Comparison of ENCODE assay signal across 1 cellular context in the genomic region with DNA sequence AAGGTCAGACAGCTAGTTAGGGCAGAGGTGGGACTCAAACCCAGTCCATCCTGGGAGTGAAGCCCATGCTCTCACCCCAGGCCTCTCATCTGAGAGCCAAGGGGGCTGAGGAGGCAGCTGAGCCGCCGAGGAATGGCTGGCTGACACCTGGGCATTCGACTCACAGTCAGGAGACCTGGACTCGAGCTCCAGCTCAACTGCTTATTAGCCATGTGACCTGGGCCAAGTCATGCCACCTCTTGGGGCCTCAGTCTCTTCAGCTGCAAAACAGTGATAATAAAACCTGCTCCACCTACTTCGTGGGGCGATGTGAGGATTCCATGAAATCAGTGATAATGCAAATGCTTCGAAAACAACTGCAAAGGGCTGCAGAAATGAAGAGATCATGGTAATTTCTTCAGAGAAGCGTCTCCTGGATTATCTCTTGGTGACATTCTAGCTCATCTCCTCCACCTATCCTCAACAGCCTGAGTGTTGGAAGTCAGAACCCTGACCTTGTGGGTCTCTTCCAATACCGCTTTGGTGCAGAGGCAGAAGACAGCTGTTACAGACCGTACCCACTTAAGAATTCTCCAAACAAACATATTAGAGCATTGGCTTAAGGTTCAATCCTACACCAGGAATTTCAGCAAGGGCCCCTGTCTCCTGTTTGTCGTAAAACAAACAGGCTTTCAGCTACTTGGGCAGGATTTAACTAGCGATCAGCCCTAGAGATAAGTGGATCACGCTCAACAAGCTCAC.
TF ChIP-seq lines count a peak whose summit lies in the region.

No MANE protein-coding gene starts in this region.

TF ChIP-seq in K562, 482 proteins besides CTCF, POLR2A, EP300 and RAD21 (continued from another document and continues in another):
- TF ChIP-seq COPS2 (conservative IDR thresholded peaks at IDR 0.05), result no peak
- TF ChIP-seq, protein P1, sequence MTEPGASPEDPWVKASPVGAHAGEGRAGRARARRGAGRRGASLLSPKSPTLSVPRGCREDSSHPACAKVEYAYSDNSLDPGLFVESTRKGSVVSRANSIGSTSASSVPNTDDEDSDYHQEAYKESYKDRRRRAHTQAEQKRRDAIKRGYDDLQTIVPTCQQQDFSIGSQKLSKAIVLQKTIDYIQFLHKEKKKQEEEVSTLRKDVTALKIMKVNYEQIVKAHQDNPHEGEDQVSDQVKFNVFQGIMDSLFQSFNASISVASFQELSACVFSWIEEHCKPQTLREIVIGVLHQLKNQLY (CRISPR knock-in tag; conservative IDR thresholded peaks at IDR 0.05), result no peak
- TF ChIP-seq PHB2 (IDR thresholded peaks at IDR 0.05; ENCODE audit: low read depth), result peak; percentile 57
- TF ChIP-seq, protein P2, sequence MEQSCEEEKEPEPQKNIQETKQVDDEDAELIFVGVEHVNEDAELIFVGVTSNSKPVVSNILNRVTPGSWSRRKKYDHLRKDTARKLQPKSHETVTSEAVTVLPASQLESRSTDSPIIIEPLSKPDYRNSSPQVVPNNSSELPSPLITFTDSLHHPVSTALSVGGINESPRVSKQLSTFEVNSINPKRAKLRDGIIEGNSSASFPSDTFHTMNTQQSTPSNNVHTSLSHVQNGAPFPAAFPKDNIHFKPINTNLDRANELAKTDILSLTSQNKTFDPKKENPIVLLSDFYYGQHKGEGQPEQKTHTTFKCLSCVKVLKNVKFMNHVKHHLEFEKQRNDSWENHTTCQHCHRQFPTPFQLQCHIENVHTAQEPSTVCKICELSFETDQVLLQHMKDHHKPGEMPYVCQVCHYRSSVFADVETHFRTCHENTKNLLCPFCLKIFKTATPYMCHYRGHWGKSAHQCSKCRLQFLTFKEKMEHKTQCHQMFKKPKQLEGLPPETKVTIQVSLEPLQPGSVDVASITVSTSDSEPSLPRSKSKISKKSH (CRISPR knock-in tag; IDR thresholded peaks at IDR 0.05), result no peak
- TF ChIP-seq, protein P3, sequence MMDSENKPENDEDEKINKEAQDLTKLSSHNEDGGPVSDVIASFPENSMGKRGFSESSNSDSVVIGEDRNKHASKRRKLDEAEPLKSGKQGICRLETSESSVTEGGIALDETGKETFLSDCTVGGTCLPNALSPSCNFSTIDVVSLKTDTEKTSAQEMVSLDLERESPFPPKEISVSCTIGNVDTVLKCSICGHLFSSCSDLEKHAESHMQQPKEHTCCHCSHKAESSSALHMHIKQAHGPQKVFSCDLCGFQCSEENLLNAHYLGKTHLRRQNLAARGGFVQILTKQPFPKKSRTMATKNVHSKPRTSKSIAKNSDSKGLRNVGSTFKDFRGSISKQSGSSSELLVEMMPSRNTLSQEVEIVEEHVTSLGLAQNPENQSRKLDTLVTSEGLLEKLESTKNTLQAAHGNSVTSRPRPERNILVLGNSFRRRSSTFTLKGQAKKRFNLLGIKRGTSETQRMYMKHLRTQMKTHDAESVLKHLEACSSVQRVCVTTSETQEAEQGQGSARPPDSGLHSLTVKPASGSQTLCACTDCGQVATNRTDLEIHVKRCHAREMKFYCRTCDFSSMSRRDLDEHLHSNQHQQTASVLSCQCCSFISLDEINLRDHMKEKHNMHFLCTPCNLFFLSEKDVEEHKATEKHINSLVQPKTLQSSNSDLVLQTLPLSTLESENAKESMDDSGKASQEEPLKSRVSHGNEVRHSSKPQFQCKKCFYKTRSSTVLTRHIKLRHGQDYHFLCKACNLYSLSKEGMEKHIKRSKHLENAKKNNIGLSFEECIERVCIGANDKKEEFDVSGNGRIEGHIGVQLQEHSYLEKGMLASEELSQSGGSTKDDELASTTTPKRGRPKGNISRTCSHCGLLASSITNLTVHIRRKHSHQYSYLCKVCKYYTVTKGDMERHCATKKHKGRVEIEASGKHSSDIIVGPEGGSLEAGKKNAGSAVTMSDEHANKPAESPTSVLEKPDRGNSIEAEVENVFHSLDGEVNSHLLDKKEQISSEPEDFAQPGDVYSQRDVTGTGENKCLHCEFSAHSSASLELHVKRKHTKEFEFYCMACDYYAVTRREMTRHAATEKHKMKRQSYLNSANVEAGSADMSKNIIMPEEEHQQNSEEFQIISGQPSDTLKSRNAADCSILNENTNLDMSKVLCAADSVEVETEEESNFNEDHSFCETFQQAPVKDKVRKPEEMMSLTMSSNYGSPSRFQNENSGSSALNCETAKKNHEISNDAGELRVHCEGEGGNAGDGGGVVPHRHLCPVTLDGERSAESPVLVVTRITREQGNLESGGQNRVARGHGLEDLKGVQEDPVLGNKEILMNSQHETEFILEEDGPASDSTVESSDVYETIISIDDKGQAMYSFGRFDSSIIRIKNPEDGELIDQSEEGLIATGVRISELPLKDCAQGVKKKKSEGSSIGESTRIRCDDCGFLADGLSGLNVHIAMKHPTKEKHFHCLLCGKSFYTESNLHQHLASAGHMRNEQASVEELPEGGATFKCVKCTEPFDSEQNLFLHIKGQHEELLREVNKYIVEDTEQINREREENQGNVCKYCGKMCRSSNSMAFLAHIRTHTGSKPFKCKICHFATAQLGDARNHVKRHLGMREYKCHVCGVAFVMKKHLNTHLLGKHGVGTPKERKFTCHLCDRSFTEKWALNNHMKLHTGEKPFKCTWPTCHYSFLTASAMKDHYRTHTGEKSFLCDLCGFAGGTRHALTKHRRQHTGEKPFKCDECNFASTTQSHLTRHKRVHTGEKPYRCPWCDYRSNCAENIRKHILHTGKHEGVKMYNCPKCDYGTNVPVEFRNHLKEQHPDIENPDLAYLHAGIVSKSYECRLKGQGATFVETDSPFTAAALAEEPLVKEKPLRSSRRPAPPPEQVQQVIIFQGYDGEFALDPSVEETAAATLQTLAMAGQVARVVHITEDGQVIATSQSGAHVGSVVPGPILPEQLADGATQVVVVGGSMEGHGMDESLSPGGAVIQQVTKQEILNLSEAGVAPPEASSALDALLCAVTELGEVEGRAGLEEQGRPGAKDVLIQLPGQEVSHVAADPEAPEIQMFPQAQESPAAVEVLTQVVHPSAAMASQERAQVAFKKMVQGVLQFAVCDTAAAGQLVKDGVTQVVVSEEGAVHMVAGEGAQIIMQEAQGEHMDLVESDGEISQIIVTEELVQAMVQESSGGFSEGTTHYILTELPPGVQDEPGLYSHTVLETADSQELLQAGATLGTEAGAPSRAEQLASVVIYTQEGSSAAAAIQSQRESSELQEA (IDR thresholded peaks at IDR 0.05; ENCODE audit: low read depth), result no peak
- TF ChIP-seq, protein P4, sequence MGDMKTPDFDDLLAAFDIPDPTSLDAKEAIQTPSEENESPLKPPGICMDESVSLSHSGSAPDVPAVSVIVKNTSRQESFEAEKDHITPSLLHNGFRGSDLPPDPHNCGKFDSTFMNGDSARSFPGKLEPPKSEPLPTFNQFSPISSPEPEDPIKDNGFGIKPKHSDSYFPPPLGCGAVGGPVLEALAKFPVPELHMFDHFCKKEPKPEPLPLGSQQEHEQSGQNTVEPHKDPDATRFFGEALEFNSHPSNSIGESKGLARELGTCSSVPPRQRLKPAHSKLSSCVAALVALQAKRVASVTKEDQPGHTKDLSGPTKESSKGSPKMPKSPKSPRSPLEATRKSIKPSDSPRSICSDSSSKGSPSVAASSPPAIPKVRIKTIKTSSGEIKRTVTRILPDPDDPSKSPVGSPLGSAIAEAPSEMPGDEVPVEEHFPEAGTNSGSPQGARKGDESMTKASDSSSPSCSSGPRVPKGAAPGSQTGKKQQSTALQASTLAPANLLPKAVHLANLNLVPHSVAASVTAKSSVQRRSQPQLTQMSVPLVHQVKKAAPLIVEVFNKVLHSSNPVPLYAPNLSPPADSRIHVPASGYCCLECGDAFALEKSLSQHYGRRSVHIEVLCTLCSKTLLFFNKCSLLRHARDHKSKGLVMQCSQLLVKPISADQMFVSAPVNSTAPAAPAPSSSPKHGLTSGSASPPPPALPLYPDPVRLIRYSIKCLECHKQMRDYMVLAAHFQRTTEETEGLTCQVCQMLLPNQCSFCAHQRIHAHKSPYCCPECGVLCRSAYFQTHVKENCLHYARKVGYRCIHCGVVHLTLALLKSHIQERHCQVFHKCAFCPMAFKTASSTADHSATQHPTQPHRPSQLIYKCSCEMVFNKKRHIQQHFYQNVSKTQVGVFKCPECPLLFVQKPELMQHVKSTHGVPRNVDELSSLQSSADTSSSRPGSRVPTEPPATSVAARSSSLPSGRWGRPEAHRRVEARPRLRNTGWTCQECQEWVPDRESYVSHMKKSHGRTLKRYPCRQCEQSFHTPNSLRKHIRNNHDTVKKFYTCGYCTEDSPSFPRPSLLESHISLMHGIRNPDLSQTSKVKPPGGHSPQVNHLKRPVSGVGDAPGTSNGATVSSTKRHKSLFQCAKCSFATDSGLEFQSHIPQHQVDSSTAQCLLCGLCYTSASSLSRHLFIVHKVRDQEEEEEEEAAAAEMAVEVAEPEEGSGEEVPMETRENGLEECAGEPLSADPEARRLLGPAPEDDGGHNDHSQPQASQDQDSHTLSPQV (IDR thresholded peaks at IDR 0.05), result peak; percentile 99
- TF ChIP-seq ZNF57 (CRISPR knock-in tag; IDR thresholded peaks at IDR 0.05), result 0 out of 2 replicates have a peak, but pooled peaks have one; percentile 20
- TF ChIP-seq STAT5A (IDR thresholded peaks at IDR 0.05; ENCODE audit: borderline replicate concordance, low read length), result peak; percentile 74
- TF ChIP-seq, protein P5, sequence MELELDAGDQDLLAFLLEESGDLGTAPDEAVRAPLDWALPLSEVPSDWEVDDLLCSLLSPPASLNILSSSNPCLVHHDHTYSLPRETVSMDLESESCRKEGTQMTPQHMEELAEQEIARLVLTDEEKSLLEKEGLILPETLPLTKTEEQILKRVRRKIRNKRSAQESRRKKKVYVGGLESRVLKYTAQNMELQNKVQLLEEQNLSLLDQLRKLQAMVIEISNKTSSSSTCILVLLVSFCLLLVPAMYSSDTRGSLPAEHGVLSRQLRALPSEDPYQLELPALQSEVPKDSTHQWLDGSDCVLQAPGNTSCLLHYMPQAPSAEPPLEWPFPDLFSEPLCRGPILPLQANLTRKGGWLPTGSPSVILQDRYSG (tag; conservative IDR thresholded peaks at IDR 0.05; ENCODE audit: low read depth), result peak; percentile 68
- no peak for TF ChIP-seq KAT2B (IDR thresholded peaks at IDR 0.05; ENCODE audit: low read depth, low read length)
- TF ChIP-seq, protein P6, sequence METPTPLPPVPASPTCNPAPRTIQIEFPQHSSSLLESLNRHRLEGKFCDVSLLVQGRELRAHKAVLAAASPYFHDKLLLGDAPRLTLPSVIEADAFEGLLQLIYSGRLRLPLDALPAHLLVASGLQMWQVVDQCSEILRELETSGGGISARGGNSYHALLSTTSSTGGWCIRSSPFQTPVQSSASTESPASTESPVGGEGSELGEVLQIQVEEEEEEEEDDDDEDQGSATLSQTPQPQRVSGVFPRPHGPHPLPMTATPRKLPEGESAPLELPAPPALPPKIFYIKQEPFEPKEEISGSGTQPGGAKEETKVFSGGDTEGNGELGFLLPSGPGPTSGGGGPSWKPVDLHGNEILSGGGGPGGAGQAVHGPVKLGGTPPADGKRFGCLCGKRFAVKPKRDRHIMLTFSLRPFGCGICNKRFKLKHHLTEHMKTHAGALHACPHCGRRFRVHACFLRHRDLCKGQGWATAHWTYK (CRISPR knock-in tag; IDR thresholded peaks at IDR 0.05), result 0 out of 2 replicates have a peak, but pooled peaks have one; percentile 72
- peak; percentile 83 for TF ChIP-seq CCNT2 (IDR thresholded peaks at IDR 0.05; ENCODE audit: borderline replicate concordance, extremely low read depth, insufficient read length, low read depth, low read length)
- TF ChIP-seq, protein P7, sequence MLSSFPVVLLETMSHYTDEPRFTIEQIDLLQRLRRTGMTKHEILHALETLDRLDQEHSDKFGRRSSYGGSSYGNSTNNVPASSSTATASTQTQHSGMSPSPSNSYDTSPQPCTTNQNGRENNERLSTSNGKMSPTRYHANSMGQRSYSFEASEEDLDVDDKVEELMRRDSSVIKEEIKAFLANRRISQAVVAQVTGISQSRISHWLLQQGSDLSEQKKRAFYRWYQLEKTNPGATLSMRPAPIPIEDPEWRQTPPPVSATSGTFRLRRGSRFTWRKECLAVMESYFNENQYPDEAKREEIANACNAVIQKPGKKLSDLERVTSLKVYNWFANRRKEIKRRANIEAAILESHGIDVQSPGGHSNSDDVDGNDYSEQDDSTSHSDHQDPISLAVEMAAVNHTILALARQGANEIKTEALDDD (IDR thresholded peaks at IDR 0.05), result peak; percentile 96
- TF ChIP-seq MTF1 (CRISPR knock-in tag; IDR thresholded peaks at IDR 0.05; ENCODE audit: borderline replicate concordance), result 0 out of 2 replicates have a peak, but pooled peaks have one; percentile 78
- peak; percentile 85 for TF ChIP-seq DACH1 (IDR thresholded peaks at IDR 0.05; ENCODE audit: partially characterized antibody)
- peak; percentile 81 for TF ChIP-seq BHLHE40 (IDR thresholded peaks at IDR 0.05; ENCODE audit: low read length)
- TF ChIP-seq YBX1 (IDR thresholded peaks at IDR 0.05), result no peak
- TF ChIP-seq POLR2AphosphoS5 (IDR thresholded peaks at IDR 0.05; ENCODE audit: control insufficient read depth, insufficient read depth, low read depth, low read length), result no peak; the same call in 1 of the 2 replicates
- TF ChIP-seq HDAC1 (IDR thresholded peaks at IDR 0.05), result peak in 1 of 2 experiments; percentile 92; a peak in 2 of 4 replicates
- TF ChIP-seq, protein P8, sequence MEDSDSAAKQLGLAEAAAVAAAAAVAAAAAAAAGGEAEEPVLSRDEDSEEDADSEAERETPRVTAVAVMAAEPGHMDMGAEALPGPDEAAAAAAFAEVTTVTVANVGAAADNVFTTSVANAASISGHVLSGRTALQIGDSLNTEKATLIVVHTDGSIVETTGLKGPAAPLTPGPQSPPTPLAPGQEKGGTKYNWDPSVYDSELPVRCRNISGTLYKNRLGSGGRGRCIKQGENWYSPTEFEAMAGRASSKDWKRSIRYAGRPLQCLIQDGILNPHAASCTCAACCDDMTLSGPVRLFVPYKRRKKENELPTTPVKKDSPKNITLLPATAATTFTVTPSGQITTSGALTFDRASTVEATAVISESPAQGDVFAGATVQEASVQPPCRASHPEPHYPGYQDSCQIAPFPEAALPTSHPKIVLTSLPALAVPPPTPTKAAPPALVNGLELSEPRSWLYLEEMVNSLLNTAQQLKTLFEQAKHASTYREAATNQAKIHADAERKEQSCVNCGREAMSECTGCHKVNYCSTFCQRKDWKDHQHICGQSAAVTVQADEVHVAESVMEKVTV (CRISPR knock-in tag; IDR thresholded peaks at IDR 0.05), result no peak
- no peak for TF ChIP-seq CHD4 (IDR thresholded peaks at IDR 0.05; ENCODE audit: insufficient read depth, insufficient replicate concordance, low read depth, low read length, poor library complexity, severe bottlenecking)
- no peak; the same call in 1 of the 2 replicates for TF ChIP-seq CAMTA2 (CRISPR knock-in tag; conservative IDR thresholded peaks at IDR 0.05)
- TF ChIP-seq JUND (IDR thresholded peaks at IDR 0.05; ENCODE audit: borderline replicate concordance, low read depth, low read length), result no peak; the same call in 1 of the 2 replicates
- peak; percentile 70; the same call in 2 of the 3 replicates for TF ChIP-seq JUND (tag; IDR thresholded peaks at IDR 0.05; ENCODE audit: borderline replicate concordance, low read depth, low read length)
- no peak for TF ChIP-seq RBM17 (IDR thresholded peaks at IDR 0.05; ENCODE audit: borderline replicate concordance, low read depth, low read length)
- TF ChIP-seq MED1 (CRISPR knock-in tag; IDR thresholded peaks at IDR 0.05; ENCODE audit: borderline replicate concordance), result no peak
- TF ChIP-seq DDX20 (tag; IDR thresholded peaks at IDR 0.05; ENCODE audit: low read depth), result no peak
- no peak for TF ChIP-seq JUNB (CRISPR knock-in tag; conservative IDR thresholded peaks at IDR 0.05)
- TF ChIP-seq NBN (IDR thresholded peaks at IDR 0.05; ENCODE audit: low read depth), result peak; percentile 89
- TF ChIP-seq ZFP1 (CRISPR knock-in tag; IDR thresholded peaks at IDR 0.05), result no peak; the same call in 1 of the 2 replicates
- TF ChIP-seq SIX5 (IDR thresholded peaks at IDR 0.05; ENCODE audit: borderline replicate concordance in 1 of 2, insufficient read depth in 1 of 2, low read depth in 1 of 2, low read length in 2 of 2), result no peak
